ENCODE assay signal across 1 cellular context in the genomic region with DNA sequence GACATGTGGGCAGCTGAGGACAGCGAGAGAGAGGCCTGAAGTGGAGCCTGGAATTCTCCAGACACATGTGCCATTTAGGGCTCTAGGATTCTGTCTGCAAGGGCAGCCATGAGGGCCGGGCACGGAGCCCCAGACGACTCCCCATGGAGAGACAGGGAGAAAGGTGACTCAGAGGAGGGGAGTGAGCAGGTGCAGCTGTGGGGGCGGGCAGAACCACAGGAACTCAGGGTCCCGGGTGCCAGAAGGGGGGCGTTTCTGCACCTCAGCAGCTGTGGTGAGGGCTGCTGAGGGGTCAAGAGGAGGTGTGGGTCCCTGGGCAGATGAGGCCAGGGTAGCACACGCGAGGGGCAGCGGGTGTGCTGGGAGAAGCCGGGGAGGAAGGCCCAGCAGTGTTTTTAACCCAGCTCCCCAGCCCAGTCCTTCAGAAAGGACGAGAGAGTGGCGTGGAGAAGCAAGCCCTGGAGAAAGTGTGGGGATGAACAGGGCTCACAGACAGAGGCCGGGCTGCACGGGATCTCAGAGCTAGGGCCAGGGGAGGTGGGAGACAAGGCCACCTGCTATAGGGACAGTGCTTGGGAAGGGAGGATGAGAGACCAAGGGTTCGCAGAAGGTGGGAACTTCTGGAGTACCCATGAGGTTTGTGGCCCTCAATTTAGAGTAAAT.
TF ChIP-seq lines count a peak whose summit lies in the region.

No MANE protein-coding gene starts in this region.

TF ChIP-seq in WTC11, 78 proteins besides CTCF, POLR2A, EP300 and RAD21 (continued from another document):
- TF ChIP-seq, protein P1, sequence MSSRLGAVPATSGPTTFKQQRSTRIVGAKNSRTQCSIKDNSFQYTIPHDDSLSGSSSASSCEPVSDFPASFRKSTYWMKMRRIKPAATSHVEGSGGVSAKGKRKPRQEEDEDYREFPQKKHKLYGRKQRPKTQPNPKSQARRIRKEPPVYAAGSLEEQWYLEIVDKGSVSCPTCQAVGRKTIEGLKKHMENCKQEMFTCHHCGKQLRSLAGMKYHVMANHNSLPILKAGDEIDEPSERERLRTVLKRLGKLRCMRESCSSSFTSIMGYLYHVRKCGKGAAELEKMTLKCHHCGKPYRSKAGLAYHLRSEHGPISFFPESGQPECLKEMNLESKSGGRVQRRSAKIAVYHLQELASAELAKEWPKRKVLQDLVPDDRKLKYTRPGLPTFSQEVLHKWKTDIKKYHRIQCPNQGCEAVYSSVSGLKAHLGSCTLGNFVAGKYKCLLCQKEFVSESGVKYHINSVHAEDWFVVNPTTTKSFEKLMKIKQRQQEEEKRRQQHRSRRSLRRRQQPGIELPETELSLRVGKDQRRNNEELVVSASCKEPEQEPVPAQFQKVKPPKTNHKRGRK (CRISPR knock-in tag; IDR thresholded peaks at IDR 0.05; ENCODE audit: borderline replicate concordance) = no peak
- TF ChIP-seq EMX1 (CRISPR knock-in tag; IDR thresholded peaks at IDR 0.05) (no peak), GABPB1 (CRISPR knock-in tag; IDR thresholded peaks at IDR 0.05) (no peak), ETV6 (CRISPR knock-in tag; IDR thresholded peaks at IDR 0.05) (no peak)
- TF ChIP-seq, protein P2, sequence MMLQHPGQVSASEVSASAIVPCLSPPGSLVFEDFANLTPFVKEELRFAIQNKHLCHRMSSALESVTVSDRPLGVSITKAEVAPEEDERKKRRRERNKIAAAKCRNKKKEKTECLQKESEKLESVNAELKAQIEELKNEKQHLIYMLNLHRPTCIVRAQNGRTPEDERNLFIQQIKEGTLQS (CRISPR knock-in tag; conservative IDR thresholded peaks at IDR 0.05) = no peak
- TF ChIP-seq, protein P3, sequence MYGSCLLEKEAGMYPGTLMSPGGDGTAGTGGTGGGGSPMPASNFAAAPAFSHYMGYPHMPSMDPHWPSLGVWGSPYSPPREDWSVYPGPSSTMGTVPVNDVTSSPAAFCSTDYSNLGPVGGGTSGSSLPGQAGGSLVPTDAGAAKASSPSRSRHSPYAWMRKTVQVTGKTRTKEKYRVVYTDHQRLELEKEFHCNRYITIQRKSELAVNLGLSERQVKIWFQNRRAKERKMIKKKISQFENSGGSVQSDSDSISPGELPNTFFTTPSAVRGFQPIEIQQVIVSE (CRISPR knock-in tag; IDR thresholded peaks at IDR 0.05; ENCODE audit: borderline replicate concordance) = no peak
